Comparison of ENCODE assay signal across 11 cellular contexts in the genomic region with DNA sequence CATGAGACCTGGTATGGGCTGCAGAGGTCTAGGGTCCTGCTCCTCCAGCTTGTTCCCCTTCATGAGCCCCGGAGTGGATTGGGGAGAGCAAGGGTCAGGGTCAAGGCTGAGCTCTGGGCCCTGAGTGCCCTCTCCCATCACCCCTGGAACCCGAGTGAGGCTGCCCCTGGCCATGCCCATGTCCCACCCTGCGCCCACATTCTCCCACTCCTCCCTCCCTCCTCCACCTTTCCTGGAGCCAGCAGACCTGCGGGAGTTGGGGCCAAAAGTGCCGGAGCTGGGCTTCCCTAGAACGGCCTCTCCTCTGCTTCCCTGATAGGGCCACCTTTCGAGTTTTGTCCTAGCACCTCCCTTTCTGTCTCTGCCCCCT. TPM values are rescaled to one million over a fixed set of nuclear protein-coding genes. Genes with fewer than 3 reads are reported as not detected.
DNase-seq lines count a peak whose midpoint lies in the region; ATAC-seq and TF ChIP-seq lines count a peak whose summit lies in the region.
"Had no signal": no experiment of that assay in that cellular context is flagged by ENCODE, and none has a peak within 500 bp of the region (broad histone marks: within the 10 kb centered on the region; RNA-seq: fewer than 3 reads in every experiment).

No MANE protein-coding gene starts in this region.

- peak overlapping the region; percentile 98 for H3K27ac Mint-ChIP-seq in GM23338
- peak overlapping the region; percentile 99 for H3K27ac Mint-ChIP-seq in WTC11

- H3K79me2 ChIP-seq in GM23338 (replicated peaks; ENCODE audit: insufficient read depth) = peaks cover 49% of the 10 kb centered on the region

- H3K9me3 Mint-ChIP-seq in GM23338 = no peaks in the 10 kb centered on the region
- H3K9me3 Mint-ChIP-seq in WTC11 = no peaks in the 10 kb centered on the region

- CTCF ChIA-PET in WTC11 (lab: Charles Lee) = interaction anchor here (0.6 to 8.0 kb wide), 11 partner anchors 9 to 163 kb away, joined by 3 to 68 read pairs (median 6); a partner anchor contains a TSS

- peaks cover 23% of the 10 kb centered on the region for H3K27me3 Mint-ChIP-seq in GM23338 (ENCODE audit: insufficient read depth, low read depth, poor library complexity)
- no peaks in the 10 kb centered on the region for H3K27me3 Mint-ChIP-seq in WTC11 (ENCODE audit: low read depth)

- peak overlapping the region; percentile 65 for H3K9ac ChIP-seq in iPS-18a (ENCODE audit: low read length)
- H3K9ac ChIP-seq in rectal smooth muscle tissue (ENCODE audit: low read length) = peak overlapping the region; percentile 57

- no peak for DNase-seq in GM23338 (ENCODE audit: low spot score)
- DNase-seq in WTC11 (ENCODE audit: low spot score) = no peak
- DNase-seq in stimulated activated CD4-positive, alpha-beta T cell treated with anti-CD3 and anti-CD28 coated beads, Interleukin-2, amount 100 ng/mL, for 48 hours = no peak
- no peak for DNase-seq in retina
- no peak for DNase-seq in NCI-H1092 (lab: John Stamatoyannopoulos, UW)
- DNase-seq: C1 segment of cervical spinal cord, erythroblast, NCI-H1694 treated with DMSO at 0.1 percent for 48 hours had no signal

- H4K20me1 ChIP-seq in GM23338 (replicated peaks; ENCODE audit: insufficient read depth) = no peaks in the 10 kb centered on the region

- H3K36me3 ChIP-seq in GM23338 (ENCODE audit: insufficient read depth) (no peaks in the 10 kb centered on the region), iPS-18a (ENCODE audit: control insufficient read depth, low read depth, low read length) (no peaks in the 10 kb centered on the region), rectal smooth muscle tissue (ENCODE audit: control insufficient read depth, insufficient read depth, low read length) (no peaks in the 10 kb centered on the region)

- H3K9me3 ChIP-seq in iPS-18a (ENCODE audit: control insufficient read depth, low read depth, low read length) = no peaks in the 10 kb centered on the region

- H3K4me3 ChIP-seq in GM23338 (peak overlapping the region; percentile 67), iPS-18a (ENCODE audit: low read length) (peak overlapping the region; percentile 66), rectal smooth muscle tissue (ENCODE audit: low read length) (peak overlapping the region; percentile 59)

- POLR2A ChIA-PET in WTC11 (lab: Charles Lee) = interaction anchor here (0.7 to 5.1 kb wide), 15 partner anchors 8 to 160 kb away, joined by 3 to 48 read pairs (median 9); a partner anchor contains a TSS

- H3K27ac ChIP-seq in GM23338 (ENCODE audit: low read depth) (peak overlapping the region; percentile 98), iPS-18a (ENCODE audit: low read length) (peak overlapping the region; percentile 17), rectal smooth muscle tissue (ENCODE audit: low read depth, low read length) (no peak overlapping the region)

- no peak overlapping the region for H2AFZ ChIP-seq in GM23338

- H3K9me2 ChIP-seq in GM23338 (ENCODE audit: insufficient read depth) = no peaks in the 10 kb centered on the region

- H3K27me3 ChIP-seq in GM23338 (ENCODE audit: insufficient read depth) = no peaks in the 10 kb centered on the region
- H3K27me3 ChIP-seq in iPS-18a (ENCODE audit: control insufficient read depth, insufficient read depth, low read length) = no peaks in the 10 kb centered on the region
- no peaks in the 10 kb centered on the region for H3K27me3 ChIP-seq in rectal smooth muscle tissue (ENCODE audit: control insufficient read depth, insufficient read depth, low read length)

- TF ChIP-seq CTCF in GM23338 (conservative IDR thresholded peaks at IDR 0.05; ENCODE audit: low read depth in 2 of 2) = no peak
- no peak for TF ChIP-seq CTCF in WTC11 (IDR thresholded peaks at IDR 0.05)

- H3K4me1 ChIP-seq in GM23338 (ENCODE audit: insufficient read depth) (peaks cover 61% of the 10 kb centered on the region), iPS-18a (ENCODE audit: control insufficient read depth, low read depth, low read length) (peaks cover 41% of the 10 kb centered on the region), rectal smooth muscle tissue (ENCODE audit: control insufficient read depth, insufficient read depth, low read length) (peaks cover 25% of the 10 kb centered on the region)

- ATAC-seq in GM23338 (no peak), WTC11 (no peak), HG03196 (IDR thresholded peaks at IDR 0.05; ENCODE audit: unreplicated experiment) (no peak)

- H3F3A ChIP-seq in GM23338 (replicated peaks; ENCODE audit: low read depth) = peaks cover 24% of the 10 kb centered on the region

- peak overlapping the region; percentile 97 for H3K4me3 Mint-ChIP-seq in GM23338
- peak overlapping the region; percentile 91 for H3K4me3 Mint-ChIP-seq in WTC11

- H3K4me2 ChIP-seq in GM23338 = peak overlapping the region; percentile 92

- peaks cover 75% of the 10 kb centered on the region for H3K4me1 Mint-ChIP-seq in GM23338
- H3K4me1 Mint-ChIP-seq in WTC11 = peaks cover 82% of the 10 kb centered on the region

- H3K36me3 Mint-ChIP-seq in GM23338 (ENCODE audit: low read depth) (peaks cover 25% of the 10 kb centered on the region; the same call in 2 of the 3 replicates), WTC11 (peaks cover 4% of the 10 kb centered on the region)

TF ChIP-seq in GM23338, 12 proteins besides CTCF, POLR2A, EP300 and RAD21 (continues in another document):
- TF ChIP-seq EZH2 (IDR thresholded peaks at IDR 0.05; ENCODE audit: low read depth, unreplicated experiment) (no peak), ZNF114 (CRISPR knock-in tag; IDR thresholded peaks at IDR 0.05) (no peak), POLR2AphosphoS5 (IDR thresholded peaks at IDR 0.05; ENCODE audit: low read depth) (no peak), CREB1 (CRISPR knock-in tag; IDR thresholded peaks at IDR 0.05; ENCODE audit: low read depth) (no peak), ZNF331 (CRISPR knock-in tag; IDR thresholded peaks at IDR 0.05; ENCODE audit: low read depth) (no peak), EZH2phosphoT487 (IDR thresholded peaks at IDR 0.05; ENCODE audit: unreplicated experiment) (no peak)

TF ChIP-seq in WTC11, 78 proteins besides CTCF, POLR2A, EP300 and RAD21 (continues in another document):
- TF ChIP-seq FOXP1 (CRISPR knock-in tag; IDR thresholded peaks at IDR 0.05; ENCODE audit: borderline replicate concordance) = no peak
- TF ChIP-seq, protein P1, sequence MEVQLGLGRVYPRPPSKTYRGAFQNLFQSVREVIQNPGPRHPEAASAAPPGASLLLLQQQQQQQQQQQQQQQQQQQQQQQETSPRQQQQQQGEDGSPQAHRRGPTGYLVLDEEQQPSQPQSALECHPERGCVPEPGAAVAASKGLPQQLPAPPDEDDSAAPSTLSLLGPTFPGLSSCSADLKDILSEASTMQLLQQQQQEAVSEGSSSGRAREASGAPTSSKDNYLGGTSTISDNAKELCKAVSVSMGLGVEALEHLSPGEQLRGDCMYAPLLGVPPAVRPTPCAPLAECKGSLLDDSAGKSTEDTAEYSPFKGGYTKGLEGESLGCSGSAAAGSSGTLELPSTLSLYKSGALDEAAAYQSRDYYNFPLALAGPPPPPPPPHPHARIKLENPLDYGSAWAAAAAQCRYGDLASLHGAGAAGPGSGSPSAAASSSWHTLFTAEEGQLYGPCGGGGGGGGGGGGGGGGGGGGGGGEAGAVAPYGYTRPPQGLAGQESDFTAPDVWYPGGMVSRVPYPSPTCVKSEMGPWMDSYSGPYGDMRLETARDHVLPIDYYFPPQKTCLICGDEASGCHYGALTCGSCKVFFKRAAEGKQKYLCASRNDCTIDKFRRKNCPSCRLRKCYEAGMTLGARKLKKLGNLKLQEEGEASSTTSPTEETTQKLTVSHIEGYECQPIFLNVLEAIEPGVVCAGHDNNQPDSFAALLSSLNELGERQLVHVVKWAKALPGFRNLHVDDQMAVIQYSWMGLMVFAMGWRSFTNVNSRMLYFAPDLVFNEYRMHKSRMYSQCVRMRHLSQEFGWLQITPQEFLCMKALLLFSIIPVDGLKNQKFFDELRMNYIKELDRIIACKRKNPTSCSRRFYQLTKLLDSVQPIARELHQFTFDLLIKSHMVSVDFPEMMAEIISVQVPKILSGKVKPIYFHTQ (CRISPR knock-in tag; IDR thresholded peaks at IDR 0.05) = no peak
- no peak for TF ChIP-seq SOX15 (CRISPR knock-in tag; IDR thresholded peaks at IDR 0.05)
- 0 out of 2 replicates have a peak, but pooled peaks have one; percentile 8 for TF ChIP-seq ZNF138 (CRISPR knock-in tag; conservative IDR thresholded peaks at IDR 0.05)

RNA-seq across cellular contexts. Expression of a gene that starts 0.6 kb away (rescaled TPM):
- total RNA-seq in GM23338 (2014; rRNA removed; shearing (Covaris generic)) = 125 and 134 TPM in 2 replicates
- polyA plus RNA-seq in GM23338 (2016; fragmentation: Nextera tagmentation; extraction: Ambion mirVana) = 34.0 and 37.1 TPM in 2 replicates
- 97.6 to 108 TPM (median 100 TPM) in 3 replicates for total RNA-seq in WTC11 (2021)

RNA-seq across cellular contexts. Expression of a gene that starts 9.2 kb away (rescaled TPM):
- total RNA-seq in GM23338 (2014; rRNA removed; shearing (Covaris generic)) = 6.8 and 7.1 TPM in 2 replicates
- polyA plus RNA-seq in GM23338 (2016; fragmentation: Nextera tagmentation; extraction: Ambion mirVana) = 6.1 and 10.5 TPM in 2 replicates
- 4.0 to 6.1 TPM (median 4.5 TPM) in 3 replicates for total RNA-seq in WTC11 (2021)

RNA-seq across cellular contexts. Expression of a gene that starts 32.9 kb away (rescaled TPM):
- 36.7 and 43.4 TPM in 2 replicates for total RNA-seq in GM23338 (2014; rRNA removed; shearing (Covaris generic))
- polyA plus RNA-seq in GM23338 (2016; fragmentation: Nextera tagmentation; extraction: Ambion mirVana) = 24.3 and 28.5 TPM in 2 replicates
- total RNA-seq in WTC11 (2021) = 32.3 to 44.1 TPM (median 32.4 TPM) in 3 replicates
